9 cellular contexts compared by ENCODE assay signal in the genomic region with DNA sequence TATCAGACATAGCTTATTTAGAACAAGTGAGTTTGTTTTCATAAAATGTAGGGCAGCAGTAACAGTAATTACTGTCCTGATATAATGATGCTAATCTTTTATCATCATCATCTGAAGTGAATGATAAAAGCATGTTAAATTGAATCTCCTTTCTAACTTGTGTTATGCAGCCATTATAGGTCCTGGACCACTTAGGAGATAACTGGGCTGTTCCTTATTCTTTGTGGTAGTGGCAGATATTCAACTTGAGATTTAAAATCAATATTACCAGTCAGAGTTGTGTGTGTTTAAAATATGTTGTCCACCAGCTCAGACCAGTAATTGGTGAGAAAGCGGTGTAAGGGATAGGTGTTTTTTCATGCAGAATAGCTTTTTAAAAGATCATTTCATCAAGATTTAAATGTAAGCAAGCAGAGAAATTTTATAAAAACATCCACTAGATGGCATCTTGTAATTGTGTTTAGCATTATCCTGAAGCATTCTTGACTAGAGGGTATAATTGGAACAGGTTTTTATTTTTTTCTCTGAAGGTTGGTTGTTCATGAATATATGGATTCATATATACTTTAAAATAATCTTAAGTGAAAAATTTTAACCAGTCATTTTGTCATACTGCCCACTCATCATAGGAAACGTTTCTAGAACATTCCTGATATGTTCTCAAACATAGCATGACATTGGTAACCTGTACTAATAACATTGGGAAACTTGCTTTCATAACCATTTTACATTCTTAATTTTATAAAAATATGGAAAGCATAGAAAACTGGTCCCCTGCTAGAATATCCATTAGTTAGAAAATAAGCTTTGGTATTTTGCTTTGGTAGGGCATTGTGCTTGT.
DNase-seq lines count a peak whose midpoint lies in the region; ATAC-seq, FAIRE-seq and TF ChIP-seq lines count a peak whose summit lies in the region.
"Had no signal": no experiment of that assay in that cellular context is flagged by ENCODE, and none has a peak within 500 bp of the region (broad histone marks: within the 10 kb centered on the region; RNA-seq: fewer than 3 reads in every experiment).

No MANE protein-coding gene starts in this region.

- ATAC-seq in memory B cell (ENCODE audit: low read depth) (no peak), GM21786 (IDR thresholded peaks at IDR 0.05; ENCODE audit: unreplicated experiment) (no peak), GM21825 (IDR thresholded peaks at IDR 0.05; ENCODE audit: unreplicated experiment) (no peak)

- peak; percentile 63 for FAIRE-seq in GM12891 (lab: Jason Lieb, UNC)

- TF ChIP-seq CTCF in 22Rv1 (IDR thresholded peaks at IDR 0.05) (peak; percentile 80), brain microvascular endothelial cell (IDR thresholded peaks at IDR 0.05; ENCODE audit: low read depth, low read length, missing control alignments) (peak; percentile 28)

- DNase-seq in GM12891 (ENCODE audit: insufficient read length, low spot score), result no peak
- peak; percentile 9 for DNase-seq in NCI-H2196 treated with DMSO at 0.1 percent for 48 hours (lab: John Stamatoyannopoulos, UW; ENCODE audit: unreplicated experiment)
- no peak for DNase-seq in brain microvascular endothelial cell
- no peak for DNase-seq in memory B cell (ENCODE audit: low spot score in 2 of 2)
- DNase-seq in UCSD-AML1 (lab: John Stamatoyannopoulos, UW; ENCODE audit: unreplicated experiment), result no peak
- DNase-seq: activated naive CD8-positive, alpha-beta T cell treated with anti-CD3 and anti-CD28 coated beads, Interleukin-2, amount 10 ng/mL, durations not matched to agents 7 days and 5 days had no signal

- in situ Hi-C loops in brain microvascular endothelial cell (cut with HindIII; ENCODE audit: low pct_ligation_motif_present, low sequenced_read_pairs), result no loop called here

- H3K4me3 ChIP-seq in brain microvascular endothelial cell (ENCODE audit: low read depth, low read length), result no peak overlapping the region

- H3K27ac Mint-ChIP-seq in memory B cell, result peak overlapping the region; percentile 50
- H3K27ac Mint-ChIP-seq: activated naive CD8-positive, alpha-beta T cell treated with anti-CD3 and anti-CD28 coated beads, Interleukin-2, amount 10 ng/mL, durations not matched to agents 7 days and 5 days had no signal

- no peaks in the 10 kb centered on the region for H3K9me3 Mint-ChIP-seq in memory B cell
- H3K9me3 Mint-ChIP-seq: activated naive CD8-positive, alpha-beta T cell treated with anti-CD3 and anti-CD28 coated beads, Interleukin-2, amount 10 ng/mL, durations not matched to agents 7 days and 5 days had no signal

- H3K27me3 Mint-ChIP-seq in memory B cell, result no peaks in the 10 kb centered on the region
- H3K27me3 Mint-ChIP-seq: activated naive CD8-positive, alpha-beta T cell treated with anti-CD3 and anti-CD28 coated beads, Interleukin-2, amount 10 ng/mL, durations not matched to agents 7 days and 5 days had no signal

- H3K27ac ChIP-seq in 22Rv1, result no peak overlapping the region
- no peak overlapping the region for H3K27ac ChIP-seq in brain microvascular endothelial cell

- peak overlapping the region; percentile 32 for H3K4me3 Mint-ChIP-seq in memory B cell
- H3K4me3 Mint-ChIP-seq: activated naive CD8-positive, alpha-beta T cell treated with anti-CD3 and anti-CD28 coated beads, Interleukin-2, amount 10 ng/mL, durations not matched to agents 7 days and 5 days had no signal

- no peaks in the 10 kb centered on the region for H3K27me3 ChIP-seq in brain microvascular endothelial cell (replicated peaks)

- peaks cover 36% of the 10 kb centered on the region for H3K4me1 Mint-ChIP-seq in memory B cell

- TF ChIP-seq POLR2A in GM12891 (IDR thresholded peaks at IDR 0.05; ENCODE audit: low read depth, low read length), result no peak

- no peaks in the 10 kb centered on the region for H3K36me3 ChIP-seq in brain microvascular endothelial cell (replicated peaks)

- H3K36me3 Mint-ChIP-seq in memory B cell, result no peaks in the 10 kb centered on the region
- H3K36me3 Mint-ChIP-seq: activated naive CD8-positive, alpha-beta T cell treated with anti-CD3 and anti-CD28 coated beads, Interleukin-2, amount 10 ng/mL, durations not matched to agents 7 days and 5 days had no signal

TF ChIP-seq in GM12891, 5 proteins besides CTCF, POLR2A, EP300 and RAD21:
- TF ChIP-seq PAX5 (IDR thresholded peaks at IDR 0.05; ENCODE audit: insufficient read depth, low read length, severe bottlenecking) (no peak), POU2F2 (IDR thresholded peaks at IDR 0.05; ENCODE audit: low read depth, low read length) (no peak), POLR2AphosphoS5 (IDR thresholded peaks at IDR 0.05; ENCODE audit: low read depth, low read length) (no peak), SPI1 (IDR thresholded peaks at IDR 0.05; ENCODE audit: low read depth, low read length) (no peak), TAF1 (IDR thresholded peaks at IDR 0.05; ENCODE audit: low read depth, low read length) (no peak)
TF ChIP-seq in GM12891: peak in this region for 0.
